In the genomic region with DNA sequence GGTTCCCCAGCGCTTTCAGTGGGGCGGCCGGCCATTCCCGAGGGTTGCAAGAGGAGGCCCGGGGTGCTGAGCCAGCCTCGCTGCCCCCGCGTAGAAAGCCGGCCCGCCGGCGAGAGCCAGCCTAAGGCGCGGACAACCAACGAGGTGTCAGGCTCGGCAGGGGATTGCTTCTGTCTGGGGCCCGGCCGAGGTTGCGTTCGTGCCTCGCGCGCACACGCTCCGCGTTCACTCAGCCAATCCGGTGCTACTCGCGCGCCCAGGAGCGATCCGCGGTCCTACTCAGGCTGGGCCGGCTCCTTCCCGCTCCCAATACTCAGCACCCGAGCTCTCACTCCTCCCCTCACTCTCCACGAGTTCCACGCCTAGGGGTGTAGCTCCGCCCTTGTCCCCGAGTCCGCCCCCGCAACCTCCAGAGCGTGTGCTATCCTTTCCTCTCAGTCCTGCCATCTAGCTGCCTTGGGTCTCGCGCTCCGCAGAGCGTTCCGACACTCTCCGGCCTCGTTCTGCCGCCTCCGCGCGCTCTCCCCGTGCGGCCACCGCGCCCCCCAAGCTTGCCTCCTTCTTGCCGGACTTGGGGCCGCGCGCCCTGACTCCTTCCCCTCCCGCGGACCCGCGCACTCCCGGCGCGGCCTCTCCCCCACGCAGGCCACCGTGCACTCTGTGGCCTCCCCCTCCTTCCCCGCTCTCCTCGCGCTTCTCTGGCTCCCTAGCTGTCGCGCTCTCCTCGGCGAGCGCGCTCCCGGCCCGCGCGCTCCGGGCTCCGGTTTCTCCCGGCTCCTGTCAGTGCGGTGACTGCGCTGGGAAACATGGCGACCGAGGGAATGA, we compare ENCODE assay signal across 1 cellular context.
TF ChIP-seq lines count a peak whose summit lies in the region.

A gene (plus strand): TSS at position 426 of the 825 bp plus-strand sequence.

TF ChIP-seq in SK-N-SH treated with all-trans-retinoic acid at 6 μM for 48 hours, 23 proteins besides CTCF, POLR2A, EP300 and RAD21 (continued from another document):
- TF ChIP-seq, protein P1, sequence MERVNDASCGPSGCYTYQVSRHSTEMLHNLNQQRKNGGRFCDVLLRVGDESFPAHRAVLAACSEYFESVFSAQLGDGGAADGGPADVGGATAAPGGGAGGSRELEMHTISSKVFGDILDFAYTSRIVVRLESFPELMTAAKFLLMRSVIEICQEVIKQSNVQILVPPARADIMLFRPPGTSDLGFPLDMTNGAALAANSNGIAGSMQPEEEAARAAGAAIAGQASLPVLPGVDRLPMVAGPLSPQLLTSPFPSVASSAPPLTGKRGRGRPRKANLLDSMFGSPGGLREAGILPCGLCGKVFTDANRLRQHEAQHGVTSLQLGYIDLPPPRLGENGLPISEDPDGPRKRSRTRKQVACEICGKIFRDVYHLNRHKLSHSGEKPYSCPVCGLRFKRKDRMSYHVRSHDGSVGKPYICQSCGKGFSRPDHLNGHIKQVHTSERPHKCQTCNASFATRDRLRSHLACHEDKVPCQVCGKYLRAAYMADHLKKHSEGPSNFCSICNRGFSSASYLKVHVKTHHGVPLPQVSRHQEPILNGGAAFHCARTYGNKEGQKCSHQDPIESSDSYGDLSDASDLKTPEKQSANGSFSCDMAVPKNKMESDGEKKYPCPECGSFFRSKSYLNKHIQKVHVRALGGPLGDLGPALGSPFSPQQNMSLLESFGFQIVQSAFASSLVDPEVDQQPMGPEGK (CRISPR knock-in tag; IDR thresholded peaks at IDR 0.05; ENCODE audit: borderline replicate concordance): no peak
